ENCODE assay signal across 15 cellular contexts in genomic region chr4:145351922-145352321, GRCh38.
A peak's percentile ranks its signal among the peaks of the same experiment; 100 is the strongest.
DNase-seq lines count a peak whose midpoint lies in the region; ATAC-seq and TF ChIP-seq lines count a peak whose summit lies in the region.
"Had no signal": no experiment of that assay in that cellular context is flagged by ENCODE, and none has a peak within 500 bp of the region (broad histone marks: within the 10 kb centered on the region; RNA-seq: fewer than 3 reads in every experiment).

No MANE protein-coding gene starts in this region.

- H3K27ac ChIP-seq in caudate nucleus (ENCODE audit: low read depth, low read length) (peak overlapping the region; percentile 77), gastrocnemius medialis (peak overlapping the region in 3 of 4 donors; percentile 39 to 70 (median 43))

- peaks cover 20 to 26% of the 10 kb centered on the region in 2 donors for H3K4me1 ChIP-seq in gastrocnemius medialis

- H3K36me3 ChIP-seq in gastrocnemius medialis (no peaks in the 10 kb centered on the region), MG63 (no peaks in the 10 kb centered on the region)

- H3K4me3 ChIP-seq in gastrocnemius medialis = no peak overlapping the region
- H3K4me3 ChIP-seq in MG63 = no peak overlapping the region
- H3K4me3 ChIP-seq: GM12878 had no signal

- ATAC-seq in gastrocnemius medialis = peak in 1 of 2 donors; percentile 81
- ATAC-seq: GM12878 had no signal

- H3K9me3 ChIP-seq in gastrocnemius medialis = no peaks in the 10 kb centered on the region
- no peaks in the 10 kb centered on the region for H3K9me3 ChIP-seq in MG63

- H3K27me3 ChIP-seq in gastrocnemius medialis (no peaks in the 10 kb centered on the region), MG63 (no peaks in the 10 kb centered on the region)

- DNase-seq in Ammon's horn (ENCODE audit: low spot score) (peak; percentile 51), caudate nucleus (lab: John Stamatoyannopoulos, UW) (peak in 9 of 61 donors; percentile 1 to 52 (median 7)), medulla oblongata (ENCODE audit: extremely low spot score) (peak; percentile 57), gastrocnemius medialis (peak in 1 of 2 donors; percentile 20), dermis blood vessel endothelial cell (no peak), MG63 (no peak), GM13976 (ENCODE audit: low spot score) (no peak)
- DNase-seq in stimulated activated CD4-positive, alpha-beta T cell treated with anti-CD3 and anti-CD28 coated beads, Interleukin-4, amount 100 ng/mL, for 24 hours = no peak
- DNase-seq: 8988T; Calu3; CD4-positive, alpha-beta T cell; DMS 273 treated with DMSO at 0.1 percent for 48 hours; GOT3; H9 had no signal

- TF ChIP-seq POLR2A in gastrocnemius medialis (IDR thresholded peaks at IDR 0.05) = no peak

- TF ChIP-seq CTCF in gastrocnemius medialis (IDR thresholded peaks at IDR 0.05 in 4 of 5, conservative IDR thresholded peaks at IDR 0.05 in 1 of 5) (no peak), GM13976 (IDR thresholded peaks at IDR 0.05; ENCODE audit: borderline replicate concordance, control extremely low read depth, extremely low read depth, insufficient read depth, missing control alignments) (no peak)

- intact Hi-C loops in gastrocnemius medialis (cut with DNase I; ENCODE audit: low total_unique reads) = no loop called here

- in situ Hi-C loops in gastrocnemius medialis (cut with MboI; ENCODE audit: low sequenced_read_pairs in 4 of 4) (no loop called here), GM13976 (cut with MboI; ENCODE audit: low sequenced_read_pairs, unreplicated experiment) (no loop called here)

Comparison
In these comparisons a context has a peak if more than half of its experiments do, and no peak if none do; other contexts are left out.
1. DNase-seq: peak in Ammon's horn (single experiment) and medulla oblongata (single experiment); none in dermis blood vessel endothelial cell (single experiment), MG63 (single experiment), stimulated activated CD4-positive, alpha-beta T cell treated with anti-CD3 and anti-CD28 coated beads, Interleukin-4, amount 100 ng/mL, for 24 hours (single experiment) and GM13976 (single experiment).